In genomic region chrX:68829594-68830485, GRCh38 we compare ENCODE assay signal across 8 cellular contexts. TPM values are rescaled to one million over a fixed set of nuclear protein-coding genes. Genes with fewer than 3 reads are reported as not detected.
DNase-seq lines count a peak whose midpoint lies in the region; ATAC-seq and TF ChIP-seq lines count a peak whose summit lies in the region.

No MANE protein-coding gene starts in this region.

- H3K27me3 ChIP-seq in breast epithelium, result peaks cover 0 to 71% of the 10 kb centered on the region in 2 donors

- no peaks in the 10 kb centered on the region for H3K9me3 Mint-ChIP-seq in stimulated activated naive CD8-positive, alpha-beta T cell treated with anti-CD3 and anti-CD28 coated beads, Interleukin-15, amount 100 ng/mL, for 72 hours

- H3K27me3 Mint-ChIP-seq in stimulated activated naive CD8-positive, alpha-beta T cell treated with anti-CD3 and anti-CD28 coated beads, Interleukin-15, amount 100 ng/mL, for 72 hours, result no peaks in the 10 kb centered on the region

- intact Hi-C loops in breast epithelium (cut with DNase I; ENCODE audit: low total_unique reads), result loop anchor here (5.0 kb wide), 1 partner anchor 1077 kb away; no protein-coding TSS in a partner anchor

- H3K4me1 Mint-ChIP-seq in stimulated activated naive CD8-positive, alpha-beta T cell treated with anti-CD3 and anti-CD28 coated beads, Interleukin-15, amount 100 ng/mL, for 72 hours, result peaks cover 39% of the 10 kb centered on the region

- peak overlapping the region; percentile 67 to 82 (median 72) for H3K4me3 ChIP-seq in breast epithelium

- peak overlapping the region; percentile 50 to 76 for H3K27ac ChIP-seq in breast epithelium

- H3K4me1 ChIP-seq in breast epithelium, result no peaks in the 10 kb centered on the region

- no peaks in the 10 kb centered on the region for H3K36me3 ChIP-seq in breast epithelium

- TF ChIP-seq CTCF in breast epithelium (IDR thresholded peaks at IDR 0.05), result no peak

- no peak for TF ChIP-seq POLR2A in breast epithelium (IDR thresholded peaks at IDR 0.05)

- H3K9me3 ChIP-seq in breast epithelium, result no peaks in the 10 kb centered on the region

- H3K27ac Mint-ChIP-seq in stimulated activated naive CD8-positive, alpha-beta T cell treated with anti-CD3 and anti-CD28 coated beads, Interleukin-15, amount 100 ng/mL, for 72 hours, result no peak overlapping the region

- ATAC-seq in left lobe of liver, result peak; percentile 24
- ATAC-seq in stimulated activated naive CD8-positive, alpha-beta T cell treated with anti-CD3 and anti-CD28 coated beads, Interleukin-15, amount 100 ng/mL, for 72 hours, result peak; percentile 21
- no peak for ATAC-seq in GM19397 (IDR thresholded peaks at IDR 0.05; ENCODE audit: unreplicated experiment)
- ATAC-seq in GM21529 (IDR thresholded peaks at IDR 0.05; ENCODE audit: unreplicated experiment), result no peak

- peak overlapping the region; percentile 83 to 91 for H3K4me3 Mint-ChIP-seq in stimulated activated naive CD8-positive, alpha-beta T cell treated with anti-CD3 and anti-CD28 coated beads, Interleukin-15, amount 100 ng/mL, for 72 hours

- DNase-seq in EL (peak; percentile 32), NCI-H526 treated with DMSO at 0.1 percent for 48 hours (lab: John Stamatoyannopoulos, UW) (peak; percentile 11), breast epithelium (ENCODE audit: low spot score in 2 of 2) (no peak), left lobe of liver (ENCODE audit: low spot score) (peak; percentile 43), kidney tubule cell (ENCODE audit: low spot score) (no peak)
- DNase-seq in stimulated activated naive CD8-positive, alpha-beta T cell treated with anti-CD3 and anti-CD28 coated beads, Interleukin-15, amount 100 ng/mL, for 72 hours, result peak in 1 of 2 donors; percentile 15

RNA-seq across cellular contexts. Expression of gene EFNB1, which starts 1.0 kb away (rescaled TPM):
- total RNA-seq in breast epithelium (10 to 100 TPM; 19.2 to 46.5 (median 41.4) TPM), left lobe of liver (10.8 TPM)

Comparison
In these comparisons a context has a peak if more than half of its experiments do, and no peak if none do; other contexts are left out.
1. DNase-seq: peak in EL (single experiment), NCI-H526 treated with DMSO at 0.1 percent for 48 hours (single experiment) and left lobe of liver (single experiment); none in breast epithelium (0 of 2) and kidney tubule cell (single experiment).
2. ATAC-seq: peak in left lobe of liver (single experiment) and stimulated activated naive CD8-positive, alpha-beta T cell treated with anti-CD3 and anti-CD28 coated beads, Interleukin-15, amount 100 ng/mL, for 72 hours (single experiment); none in GM19397 (single experiment) and GM21529 (single experiment).